In the genomic region with DNA sequence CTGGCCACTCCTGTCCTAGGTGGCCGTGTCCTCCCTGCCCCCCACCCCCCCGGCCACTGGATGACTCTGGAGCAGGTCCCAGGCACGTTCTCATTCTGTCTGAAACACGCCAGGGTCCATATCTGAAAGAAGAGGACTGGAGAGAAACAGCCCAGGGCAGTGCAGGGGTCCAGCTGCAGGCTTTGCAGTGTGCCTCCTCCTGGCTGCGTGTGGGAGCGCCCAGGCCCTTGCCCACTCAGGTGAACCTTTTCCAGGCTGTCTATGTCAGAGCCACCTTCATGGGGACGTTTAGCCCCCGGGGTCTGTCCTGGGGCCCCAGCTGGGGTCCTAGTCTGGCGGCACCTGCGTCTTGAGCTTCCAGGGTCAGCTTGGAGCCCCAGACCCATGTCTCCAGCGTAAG, we compare ENCODE assay signal across 19 cellular contexts. TPM values are rescaled to one million over a fixed set of nuclear protein-coding genes. Genes with fewer than 3 reads are reported as not detected.
DNase-seq lines count a peak whose midpoint lies in the region; ATAC-seq, FAIRE-seq and TF ChIP-seq lines count a peak whose summit lies in the region.
"Had no signal": no experiment of that assay in that cellular context is flagged by ENCODE, and none has a peak within 500 bp of the region (broad histone marks: within the 10 kb centered on the region; RNA-seq: fewer than 3 reads in every experiment).

No MANE protein-coding gene starts in this region.

- no peak overlapping the region for H2AFZ ChIP-seq in K562 (ENCODE audit: low read depth, low read length)

- DNase-seq in stimulated activated naive CD8-positive, alpha-beta T cell treated with anti-CD3 and anti-CD28 coated beads, Interleukin-15, amount 100 ng/mL, for 72 hours: no peak
- DNase-seq in stimulated activated naive CD8-positive, alpha-beta T cell treated with anti-CD3 and anti-CD28 coated beads, Interleukin-15, Interleukin-2, amounts not matched to agents 100 U/mL and 50 U/mL, for 24 hours: no peak
- peak in 1 of 4 experiments; percentile 50 for DNase-seq in K562 (ENCODE audit: extremely low read depth in 1 of 4, low spot score in 3 of 4)
- no peak for DNase-seq in memory B cell (ENCODE audit: low spot score in 2 of 2)
- DNase-seq in NCI-H2171 (lab: John Stamatoyannopoulos, UW): no peak
- DNase-seq in NCI-H146 treated with DMSO at 0.1 percent for 48 hours (lab: John Stamatoyannopoulos, UW; ENCODE audit: unreplicated experiment): no peak
- DNase-seq in thyroid gland: no peak
- DNase-seq: activated CD4-positive, alpha-beta T cell treated with anti-CD3 and anti-CD28 coated beads for 36 hours; activated naive CD8-positive, alpha-beta T cell treated with anti-CD3 and anti-CD28 coated beads, Interleukin-2, amount 50 U/mL, for 24 hours; activated T-cell treated with anti-CD3 and anti-CD28 coated beads, Interleukin-2, amount 50 U/mL, for 4 hours; DMS 273 treated with DMSO at 0.1 percent for 48 hours; HFFc6; NCI-H1694; NCI-H510A; stimulated activated naive CD4-positive, alpha-beta T cell treated with Interleukin-2 at 50 U/mL for 16 hours; T-helper 1 cell had no signal

- H3K27me3 Mint-ChIP-seq in stimulated activated naive CD8-positive, alpha-beta T cell treated with anti-CD3 and anti-CD28 coated beads, Interleukin-15, amount 100 ng/mL, for 72 hours: no peaks in the 10 kb centered on the region
- H3K27me3 Mint-ChIP-seq in memory B cell: no peaks in the 10 kb centered on the region
- H3K27me3 Mint-ChIP-seq: activated CD4-positive, alpha-beta T cell treated with anti-CD3 and anti-CD28 coated beads for 36 hours; activated naive CD8-positive, alpha-beta T cell treated with anti-CD3 and anti-CD28 coated beads, Interleukin-2, amount 50 U/mL, for 24 hours had no signal

- no peaks in the 10 kb centered on the region for H3K79me2 ChIP-seq in K562 (ENCODE audit: control insufficient read depth, insufficient read depth, low read length)

- H3K9me1 ChIP-seq in K562 (ENCODE audit: control insufficient read depth, insufficient read depth, low read length): no peaks in the 10 kb centered on the region

- peak; percentile 38 for ATAC-seq in stimulated activated naive CD8-positive, alpha-beta T cell treated with anti-CD3 and anti-CD28 coated beads, Interleukin-15, amount 100 ng/mL, for 72 hours
- ATAC-seq in stimulated activated naive CD8-positive, alpha-beta T cell treated with anti-CD3 and anti-CD28 coated beads, Interleukin-15, Interleukin-2, amounts not matched to agents 100 U/mL and 50 U/mL, for 24 hours: no peak
- ATAC-seq in K562 (peak; percentile 88), memory B cell (ENCODE audit: low read depth) (peak; percentile 39), HG02798 (IDR thresholded peaks at IDR 0.05; ENCODE audit: poor library complexity, unreplicated experiment) (no peak)
- ATAC-seq: activated CD4-positive, alpha-beta T cell treated with anti-CD3 and anti-CD28 coated beads for 36 hours; activated naive CD8-positive, alpha-beta T cell treated with anti-CD3 and anti-CD28 coated beads, Interleukin-2, amount 50 U/mL, for 24 hours; activated T-cell treated with anti-CD3 and anti-CD28 coated beads, Interleukin-2, amount 50 U/mL, for 4 hours; left colon had no signal

- CTCF ChIA-PET in K562 (lab: Yijun Ruan, JAX; ENCODE audit: low intra/inter-chr PET ratio): no interaction called here

- H3K36me3 ChIP-seq in K562 (ENCODE audit: control insufficient read depth, insufficient read depth, low read length) (peaks cover 14% of the 10 kb centered on the region; the same call in 2 of the 3 replicates), thyroid gland (no peaks in the 10 kb centered on the region)

- H3K9me3 Mint-ChIP-seq in stimulated activated naive CD8-positive, alpha-beta T cell treated with anti-CD3 and anti-CD28 coated beads, Interleukin-15, amount 100 ng/mL, for 72 hours: no peaks in the 10 kb centered on the region
- no peaks in the 10 kb centered on the region for H3K9me3 Mint-ChIP-seq in memory B cell
- H3K9me3 Mint-ChIP-seq: activated naive CD8-positive, alpha-beta T cell treated with anti-CD3 and anti-CD28 coated beads, Interleukin-2, amount 50 U/mL, for 24 hours; activated T-cell treated with anti-CD3 and anti-CD28 coated beads, Interleukin-2, amount 50 U/mL, for 4 hours; HFFc6 had no signal

- peak overlapping the region; percentile 48; the same call in 1 of the 3 replicates for H3K27ac ChIP-seq in K562 (ENCODE audit: extremely low read depth, low read depth, low read length)
- H3K27ac ChIP-seq in thyroid gland: peak overlapping the region in 1 of 3 donors; percentile 18

- H3K9me3 ChIP-seq in K562 (replicated peaks; ENCODE audit: control insufficient read depth, insufficient read depth, low read depth, low read length) (no peaks in the 10 kb centered on the region), thyroid gland (no peaks in the 10 kb centered on the region)

- H3K4me1 Mint-ChIP-seq in stimulated activated naive CD8-positive, alpha-beta T cell treated with anti-CD3 and anti-CD28 coated beads, Interleukin-15, amount 100 ng/mL, for 72 hours: no peaks in the 10 kb centered on the region
- H3K4me1 Mint-ChIP-seq in memory B cell: peaks cover 10% of the 10 kb centered on the region

- 77% methylated on average over 5 of the region's 11 CpGs for WGBS in K562 (ENCODE audit: insufficient coverage, low coverage, missing lambda C conversion rate)
- 20% methylated on average over 1 of the region's 11 CpGs; no CpG with 5 or more reads in 1 of the 2 donors for WGBS in thyroid gland, 2 donors

- intact Hi-C loops in K562 (cut with micrococcal nuclease): no loop called here
- intact Hi-C loops in thyroid gland (cut with DNase I): no loop called here

- H3K27me3 ChIP-seq in K562 (ENCODE audit: control insufficient read depth in 2 of 2, insufficient read depth in 2 of 2, low read length in 2 of 2) (no peaks in the 10 kb centered on the region), thyroid gland (no peaks in the 10 kb centered on the region)

- no peak overlapping the region for H3K4me2 ChIP-seq in K562 (ENCODE audit: insufficient read depth, low read length)

- H3K9ac ChIP-seq in K562 (ENCODE audit: insufficient read depth in 1 of 2, low read depth in 2 of 2, low read length in 2 of 2): no peak overlapping the region

- TF ChIP-seq EP300 in K562 (IDR thresholded peaks at IDR 0.05; ENCODE audit: low read length): no peak

- peak in 1 of 2 experiments; percentile 16; a peak in 2 of 4 replicates for TF ChIP-seq RAD21 in K562 (CRISPR knock-in tag; conservative IDR thresholded peaks at IDR 0.05 in 1 of 2, IDR thresholded peaks at IDR 0.05 in 1 of 2)

- in situ Hi-C loops in K562 (cut with MboI): no loop called here

- no peak for TF ChIP-seq POLR2A in K562 (conservative IDR thresholded peaks at IDR 0.05)
- TF ChIP-seq POLR2A in thyroid gland (IDR thresholded peaks at IDR 0.05): no peak

- peak; percentile 37 for FAIRE-seq in K562 (lab: Jason Lieb, UNC)

- H4K20me1 ChIP-seq in K562 (replicated peaks; ENCODE audit: control insufficient read depth, insufficient read depth, low read length): no peaks in the 10 kb centered on the region

- H3K36me3 Mint-ChIP-seq in memory B cell: peaks cover 5% of the 10 kb centered on the region

- no TSS peak for BruUV-seq in K562 (replicated peaks; lab: Mats Ljungman, UMichigan)

- no peak overlapping the region for H3K27ac Mint-ChIP-seq in stimulated activated naive CD8-positive, alpha-beta T cell treated with anti-CD3 and anti-CD28 coated beads, Interleukin-15, amount 100 ng/mL, for 72 hours
- no peak overlapping the region for H3K27ac Mint-ChIP-seq in memory B cell
- H3K27ac Mint-ChIP-seq: activated CD4-positive, alpha-beta T cell treated with anti-CD3 and anti-CD28 coated beads for 36 hours; activated naive CD8-positive, alpha-beta T cell treated with anti-CD3 and anti-CD28 coated beads, Interleukin-2, amount 50 U/mL, for 24 hours; HFFc6 had no signal

- H3K4me1 ChIP-seq in K562 (replicated peaks in 1 of 2; ENCODE audit: control insufficient read depth in 2 of 2, insufficient read depth in 2 of 2, low read length in 2 of 2) (peaks cover 9 to 44% of the 10 kb centered on the region in 2 experiments; a peak in 4 of 5 replicates), thyroid gland (peaks cover 24 to 26% of the 10 kb centered on the region in 2 donors)

- no peak overlapping the region for H3K4me3 Mint-ChIP-seq in stimulated activated naive CD8-positive, alpha-beta T cell treated with anti-CD3 and anti-CD28 coated beads, Interleukin-15, amount 100 ng/mL, for 72 hours
- H3K4me3 Mint-ChIP-seq in memory B cell: no peak overlapping the region
- H3K4me3 Mint-ChIP-seq: activated CD4-positive, alpha-beta T cell treated with anti-CD3 and anti-CD28 coated beads for 36 hours; activated naive CD8-positive, alpha-beta T cell treated with anti-CD3 and anti-CD28 coated beads, Interleukin-2, amount 50 U/mL, for 24 hours; activated T-cell treated with anti-CD3 and anti-CD28 coated beads, Interleukin-2, amount 50 U/mL, for 4 hours; HFFc6 had no signal

- TF ChIP-seq CTCF in K562 (IDR thresholded peaks at IDR 0.05 in 2 of 3, conservative IDR thresholded peaks at IDR 0.05 in 1 of 3; ENCODE audit: insufficient read depth in 2 of 3, low read depth in 1 of 3, low read length in 3 of 3) (peak; percentile 27 to 43 (median 37); a peak in 4 of 6 replicates), thyroid gland (IDR thresholded peaks at IDR 0.05) (no peak)

- H3K4me3 ChIP-seq in K562 (no peak overlapping the region), thyroid gland (replicated peaks in 1 of 3) (no peak overlapping the region)
- H3K4me3 ChIP-seq: skin epidermis had no signal

- POLR2A ChIA-PET in K562 (lab: Yijun Ruan, JAX): interaction anchor here (0.9 kb wide), 1 partner anchor 14 kb away, joined by 3 read pairs; no protein-coding TSS in a partner anchor

RNA-seq across cellular contexts. Expression of gene GRAMD4, which starts 15.6 kb away (rescaled TPM):
- 92.4 and 123 TPM in 2 replicates for total RNA-seq in K562 (2011; cell fraction: chromatin; rRNA removed; ENCODE audit: low replicate concordance)
- total RNA-seq in K562 (2011; cell fraction: nucleolus; rRNA removed): 64.0 and 80.4 TPM in 2 replicates
- 41.7 and 59.0 TPM in 2 replicates for total RNA-seq in K562 (2011; cell fraction: nucleoplasm; rRNA removed)
- total RNA-seq in K562 (2014; rRNA removed) (44.8 and 52.4 TPM in 2 replicates), K562 (2014; rRNA removed; fragmentation: Illumina TruSeq; extraction: Trizol) (13.6 and 14.1 TPM in 2 replicates), K562 (2015; rRNA removed; fragmentation: Illumina TruSeq; extraction: Trizol) (16.0 and 18.6 TPM in 2 replicates), K562 (2021) (44.0 and 45.4 TPM in 2 replicates), thyroid gland (100 to 1,000 TPM in 1 of 4 donors, 10 to 100 TPM in 3; 33.5 to 193 (median 62.1) TPM)
- polyA plus RNA-seq in K562 (2011; rRNA removed) (31.9 and 35.5 TPM in 2 replicates), K562 (2014; fragmentation: Illumina TruSeq; extraction: Trizol) (13.7 and 15.3 TPM in 2 replicates), K562 (2014; fragmentation: Nextera tagmentation; extraction: Ambion mirVana) (under 1 TPM; 0.18 to 0.28 TPM), K562 (2014; rRNA removed) (31.5 and 37.3 TPM in 2 replicates)
- 14.5 and 32.1 TPM in 2 replicates for polyA plus RNA-seq in K562 (2011; cell fraction: cytosol; rRNA removed)
- polyA plus RNA-seq in K562 (2011; cell fraction: nucleus; rRNA removed): 70.0 and 77.3 TPM in 2 replicates
- 17.3 and 43.4 TPM in 2 replicates for polyA plus RNA-seq in K562 (2012)
- polyA minus RNA-seq in K562 (2011; rRNA and poly(A)+ RNA removed): 34.2 and 53.1 TPM in 2 replicates
- 20.3 and 27.3 TPM in 2 replicates for polyA minus RNA-seq in K562 (2011; cell fraction: cytosol; rRNA and poly(A)+ RNA removed)
- 21.4 and 52.2 TPM in 2 replicates for polyA minus RNA-seq in K562 (2011; cell fraction: nucleus; rRNA and poly(A)+ RNA removed)

Comparison
In these comparisons a context has a peak if more than half of its experiments do, and no peak if none do; other contexts are left out.
1. ATAC-seq: peak in stimulated activated naive CD8-positive, alpha-beta T cell treated with anti-CD3 and anti-CD28 coated beads, Interleukin-15, amount 100 ng/mL, for 72 hours (single experiment), K562 (single experiment) and memory B cell (single experiment); none in stimulated activated naive CD8-positive, alpha-beta T cell treated with anti-CD3 and anti-CD28 coated beads, Interleukin-15, Interleukin-2, amounts not matched to agents 100 U/mL and 50 U/mL, for 24 hours (single experiment) and HG02798 (single experiment).
2. CTCF ChIP-seq: peak in K562 (3 of 3); none in thyroid gland (0 of 6).